21 cellular contexts compared by ENCODE assay signal in genomic region chr10:4683838-4684237, GRCh38.
DNase-seq lines count a peak whose midpoint lies in the region; FAIRE-seq and TF ChIP-seq lines count a peak whose summit lies in the region.
"Had no signal": no experiment of that assay in that cellular context is flagged by ENCODE, and none has a peak within 500 bp of the region (broad histone marks: within the 10 kb centered on the region; RNA-seq: fewer than 3 reads in every experiment).

No MANE protein-coding gene starts in this region.

- no TSS peak for BruUV-seq in MCF 10A (replicated peaks; lab: Mats Ljungman, UMichigan)

- TF ChIP-seq CTCF in MCF 10A (IDR thresholded peaks at IDR 0.05; ENCODE audit: unreplicated experiment) (no peak), breast epithelium (IDR thresholded peaks at IDR 0.05) (no peak), fibroblast of mammary gland (conservative IDR thresholded peaks at IDR 0.05; ENCODE audit: control insufficient read depth, insufficient read depth, low read depth, low read length) (no peak)

- H3K27ac Mint-ChIP-seq in MCF 10A (ENCODE audit: low read depth, unreplicated experiment): peak overlapping the region; percentile 77
- H3K27ac Mint-ChIP-seq: CD4-positive, alpha-beta memory T cell had no signal

- H3K36me3 ChIP-seq in breast epithelium: no peaks in the 10 kb centered on the region
- H3K36me3 ChIP-seq: BLaER1 treated with 17β-estradiol and CSF1 and Interleukin-3, amounts not matched to agents 10 nM and 100 nM had no signal

- FAIRE-seq in TTC549 (lab: Jason Lieb, UNC): peak; percentile 13
- FAIRE-seq: HepG2 had no signal

- no peaks in the 10 kb centered on the region for H3K9me3 Mint-ChIP-seq in MCF 10A (ENCODE audit: unreplicated experiment)

- H3K27me3 ChIP-seq in breast epithelium: no peaks in the 10 kb centered on the region
- H3K27me3 ChIP-seq: BLaER1 treated with 17β-estradiol and CSF1 and Interleukin-3, amounts not matched to agents 10 nM and 100 nM had no signal

- H3K9me3 ChIP-seq in breast epithelium: no peaks in the 10 kb centered on the region
- H3K9me3 ChIP-seq: BLaER1 treated with 17β-estradiol and CSF1 and Interleukin-3, amounts not matched to agents 10 nM and 100 nM; Caco-2 had no signal

- POLR2A ChIA-PET in MCF 10A (lab: Yijun Ruan, JAX): no interaction called here

- DNase-seq in MCF 10A (ENCODE audit: unreplicated experiment) (no peak), breast epithelium (ENCODE audit: low spot score in 2 of 2) (no peak), fibroblast of mammary gland (ENCODE audit: low read depth) (peak; percentile 16), NCI-H1417 (lab: John Stamatoyannopoulos, UW) (no peak), NCI-H345 treated with DMSO at 0.1 percent for 48 hours (lab: John Stamatoyannopoulos, UW; ENCODE audit: unreplicated experiment) (no peak), NCI-H1105 treated with DMSO at 0.1 percent for 48 hours (lab: John Stamatoyannopoulos, UW) (no peak), NCI-H526 (lab: John Stamatoyannopoulos, UW) (no peak)
- DNase-seq: Caco-2; CD4-positive, alpha-beta memory T cell; GDM1; KBM-7; NCI-H1092 treated with DMSO at 0.1 percent for 48 hours; NCI-H2029 treated with DMSO at 0.1 percent for 48 hours; NCI-H226; NCI-H524; Right ventricle myocardium superior had no signal

- CTCF ChIA-PET in MCF 10A (lab: Yijun Ruan, JAX): no interaction called here

- no peaks in the 10 kb centered on the region for H3K4me1 ChIP-seq in breast epithelium
- H3K4me1 ChIP-seq: Caco-2 had no signal

- H3K4me3 ChIP-seq in breast epithelium: no peak overlapping the region
- H3K4me3 ChIP-seq in fibroblast of mammary gland (ENCODE audit: control insufficient read depth, low read depth, low read length): no peak overlapping the region
- H3K4me3 ChIP-seq: BLaER1 treated with 17β-estradiol and CSF1 and Interleukin-3, amounts not matched to agents 10 nM and 100 nM had no signal

- peaks cover 50% of the 10 kb centered on the region for H3K4me1 Mint-ChIP-seq in MCF 10A (ENCODE audit: insufficient read depth, unreplicated experiment)

- no peaks in the 10 kb centered on the region for H3K27me3 Mint-ChIP-seq in MCF 10A (ENCODE audit: insufficient read depth, unreplicated experiment)

- TF ChIP-seq POLR2A in breast epithelium (IDR thresholded peaks at IDR 0.05): no peak

- intact Hi-C loops in MCF 10A (cut with micrococcal nuclease): no loop called here
- intact Hi-C loops in breast epithelium (cut with DNase I; ENCODE audit: low total_unique reads): no loop called here

- H3K27ac ChIP-seq in breast epithelium: no peak overlapping the region
- H3K27ac ChIP-seq: 22Rv1; BLaER1 treated with 17β-estradiol and CSF1 and Interleukin-3, amounts not matched to agents 10 nM and 100 nM; HL-60 had no signal

- H3K4me3 Mint-ChIP-seq in MCF 10A (ENCODE audit: unreplicated experiment): no peak overlapping the region

- no peaks in the 10 kb centered on the region for H3K36me3 Mint-ChIP-seq in MCF 10A (ENCODE audit: insufficient read depth, unreplicated experiment)
